ENCODE assay signal across 13 cellular contexts in genomic region chr10:103820101-103821062, GRCh38. TPM values are rescaled to one million over a fixed set of nuclear protein-coding genes. Genes with fewer than 3 reads are reported as not detected.
A peak's percentile ranks its signal among the peaks of the same experiment; 100 is the strongest.
DNase-seq lines count a peak whose midpoint lies in the region; ATAC-seq and TF ChIP-seq lines count a peak whose summit lies in the region.
"Had no signal": no experiment of that assay in that cellular context is flagged by ENCODE, and none has a peak within 500 bp of the region (broad histone marks: within the 10 kb centered on the region; RNA-seq: fewer than 3 reads in every experiment).

No MANE protein-coding gene starts in this region.

- POLR2A ChIA-PET in MCF 10A (lab: Yijun Ruan, JAX) = interaction anchor here (1.1 kb wide), 1 partner anchor 48 kb away, joined by 5 read pairs; no protein-coding TSS in a partner anchor

- no peak overlapping the region for H3K4me3 Mint-ChIP-seq in MCF 10A (ENCODE audit: unreplicated experiment)
- H3K4me3 Mint-ChIP-seq: activated CD4-positive, alpha-beta memory T cell treated with anti-CD3 and anti-CD28 coated beads, Interleukin-2, amount 10 ng/mL, durations not matched to agents 7 days and 5 days; H9; IgD-negative memory B cell had no signal

- peak overlapping the region in 2 of 3 donors; percentile 25 to 32 for H3K4me3 ChIP-seq in breast epithelium
- H3K4me3 ChIP-seq in fibroblast of pulmonary artery (replicated peaks; ENCODE audit: low read depth, low read length) = no peak overlapping the region
- H3K4me3 ChIP-seq in muscle layer of colon (ENCODE audit: low read depth in 1 of 2, low read length in 2 of 2) = no peak overlapping the region
- H3K4me3 ChIP-seq in aorta (ENCODE audit: low read length in 2 of 2) = no peak overlapping the region
- H3K4me3 ChIP-seq: GM12878 had no signal

- CTCF ChIA-PET in MCF 10A (lab: Yijun Ruan, JAX) = interaction anchor here (0.7 kb wide), 1 partner anchor 14 kb away, joined by 3 read pairs; no protein-coding TSS in a partner anchor

- H3K4me1 Mint-ChIP-seq in MCF 10A (ENCODE audit: insufficient read depth, unreplicated experiment) = no peaks in the 10 kb centered on the region
- H3K4me1 Mint-ChIP-seq: IgD-negative memory B cell had no signal

- H3K36me3 ChIP-seq in breast epithelium (no peaks in the 10 kb centered on the region), muscle layer of colon (ENCODE audit: insufficient read depth, low read length) (no peaks in the 10 kb centered on the region), aorta (ENCODE audit: control insufficient read depth in 1 of 2, insufficient read depth in 2 of 2, low read length in 1 of 2) (no peaks in the 10 kb centered on the region)

- H3K9me3 Mint-ChIP-seq in MCF 10A (ENCODE audit: unreplicated experiment) = no peaks in the 10 kb centered on the region
- H3K9me3 Mint-ChIP-seq: activated CD4-positive, alpha-beta memory T cell treated with anti-CD3 and anti-CD28 coated beads, Interleukin-2, amount 10 ng/mL, durations not matched to agents 7 days and 5 days; H9; IgD-negative memory B cell had no signal

- in situ Hi-C loops in G401 (cut with HindIII; ENCODE audit: low sequenced_read_pairs) = no loop called here

- H3K27me3 ChIP-seq in breast epithelium (no peaks in the 10 kb centered on the region), muscle layer of colon (ENCODE audit: control insufficient read depth in 1 of 2, insufficient read depth in 2 of 2, low read length in 2 of 2) (no peaks in the 10 kb centered on the region), aorta (ENCODE audit: control insufficient read depth in 1 of 2, insufficient read depth in 2 of 2, low read length in 1 of 2) (no peaks in the 10 kb centered on the region)

- H3K4me1 ChIP-seq in breast epithelium (peaks cover 8 to 10% of the 10 kb centered on the region in 2 donors), muscle layer of colon (ENCODE audit: insufficient read depth, low read length) (peaks cover 46% of the 10 kb centered on the region), aorta (ENCODE audit: control insufficient read depth in 1 of 2, insufficient read depth in 2 of 2, low read length in 2 of 2) (peaks cover 0 to 1% of the 10 kb centered on the region in 2 donors)

- H3K27me3 Mint-ChIP-seq in MCF 10A (ENCODE audit: insufficient read depth, unreplicated experiment) = no peaks in the 10 kb centered on the region

- no peak for TF ChIP-seq POLR2A in breast epithelium (IDR thresholded peaks at IDR 0.05)

- H3K27ac Mint-ChIP-seq in MCF 10A (ENCODE audit: low read depth, unreplicated experiment) = no peak overlapping the region
- H3K27ac Mint-ChIP-seq: activated CD4-positive, alpha-beta memory T cell treated with anti-CD3 and anti-CD28 coated beads, Interleukin-2, amount 10 ng/mL, durations not matched to agents 7 days and 5 days; H9 had no signal

- intact Hi-C loops in breast epithelium (cut with DNase I; ENCODE audit: low total_unique reads) = no loop called here
- intact Hi-C loops in MCF 10A (cut with micrococcal nuclease) = no loop called here
- intact Hi-C loops in aorta (cut with DNase I) = no loop called here

- no TSS peak for BruUV-seq in MCF 10A (replicated peaks; lab: Mats Ljungman, UMichigan)

- 10 to 11% methylated on average over 19 of the region's 19 CpGs for WGBS in aorta, 2 donors

- peak; percentile 41 to 59 for DNase-seq in breast epithelium (ENCODE audit: low spot score in 2 of 2)
- DNase-seq in MCF 10A (ENCODE audit: unreplicated experiment) = no peak
- DNase-seq in fibroblast of pulmonary artery (ENCODE audit: low read depth) = peak; percentile 44
- DNase-seq in aorta = peak; percentile 82 to 90
- no peak for DNase-seq in NCI-H510A (lab: John Stamatoyannopoulos, UW)
- DNase-seq in G401 (ENCODE audit: low spot score) = no peak
- DNase-seq: activated CD4-positive, alpha-beta memory T cell treated with anti-CD3 and anti-CD28 coated beads, Interleukin-2, amount 10 ng/mL, durations not matched to agents 7 days and 5 days; H9; stimulated activated CD4-positive, alpha-beta T cell treated with anti-CD3 and anti-CD28 coated beads, Interleukin-12 subunit alpha, Interleukin-12 subunit beta, amount 100 ng/mL, for 4 hours had no signal

- peak; percentile 77 for ATAC-seq in aorta (ENCODE audit: low FRiP score)
- ATAC-seq in HG03378 (IDR thresholded peaks at IDR 0.05; ENCODE audit: unreplicated experiment) = no peak
- ATAC-seq: GM12878 had no signal

- H3K36me3 Mint-ChIP-seq in MCF 10A (ENCODE audit: insufficient read depth, unreplicated experiment) = no peaks in the 10 kb centered on the region
- H3K36me3 Mint-ChIP-seq: IgD-negative memory B cell had no signal

- H3K27ac ChIP-seq in breast epithelium (peak overlapping the region; percentile 69), muscle layer of colon (ENCODE audit: low read depth, low read length) (peak overlapping the region; percentile 53), aorta (ENCODE audit: low read depth in 1 of 2, low read length in 2 of 2) (peak overlapping the region in 1 of 2 donors; percentile 87)

- H3K9ac ChIP-seq in muscle layer of colon (ENCODE audit: low read length) = no peak overlapping the region

- H3K9me3 ChIP-seq in breast epithelium (no peaks in the 10 kb centered on the region), muscle layer of colon (ENCODE audit: low read length) (no peaks in the 10 kb centered on the region), aorta (ENCODE audit: control insufficient read depth, low read length) (no peaks in the 10 kb centered on the region)

- no peak for TF ChIP-seq CTCF in breast epithelium (IDR thresholded peaks at IDR 0.05)
- TF ChIP-seq CTCF in MCF 10A (IDR thresholded peaks at IDR 0.05; ENCODE audit: unreplicated experiment) = no peak
- no peak for TF ChIP-seq CTCF in fibroblast of pulmonary artery (IDR thresholded peaks at IDR 0.05; ENCODE audit: low read length, missing control alignments)

RNA-seq across cellular contexts. Expression of gene SH3PXD2A, which starts 35.0 kb away (rescaled TPM):
- total RNA-seq in breast epithelium (10 to 100 TPM; 14.3 to 30.5 (median 14.7) TPM), MCF 10A (2022) (13.2 and 15.0 TPM in 2 replicates), aorta (10 to 100 TPM; 55.9 to 69.1 TPM)
- polyA plus RNA-seq in aorta = 10 to 100 TPM; 18.7 to 29.1 TPM
- 11.0 and 19.1 TPM in 2 replicates for total RNA-seq in G401 (2014; rRNA removed; shearing (Covaris generic))

Comparison
In these comparisons a context has a peak if more than half of its experiments do, and no peak if none do; other contexts are left out.
1. DNase-seq: peak in breast epithelium (2 of 2), fibroblast of pulmonary artery (single experiment) and aorta (2 of 2); none in MCF 10A (single experiment), NCI-H510A (single experiment) and G401 (single experiment).
2. H3K4me3 ChIP-seq: peak in breast epithelium (2 of 3); none in fibroblast of pulmonary artery (single experiment), muscle layer of colon (0 of 2) and aorta (0 of 2).